Comparison of ENCODE assay signal across 21 cellular contexts in the genomic region with DNA sequence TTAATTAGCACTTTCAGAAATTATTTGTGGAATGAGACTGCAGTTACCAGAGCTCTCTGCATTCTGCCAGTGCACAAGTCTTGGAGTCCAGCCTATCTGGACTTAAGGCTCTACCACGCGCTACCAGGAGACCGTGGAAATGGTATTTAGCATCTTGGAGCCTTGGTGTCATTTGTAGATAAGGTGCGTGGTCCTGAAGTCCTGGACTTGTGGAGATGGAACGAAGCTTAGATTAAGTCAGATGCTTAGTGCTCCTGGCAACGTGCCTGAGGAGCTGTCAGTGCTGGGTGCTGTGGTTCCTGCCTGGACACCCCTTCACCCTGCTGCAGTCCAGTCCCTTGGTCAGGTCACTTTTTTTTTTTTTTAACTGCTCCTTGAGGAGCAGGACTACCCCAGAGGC. TPM values are rescaled to one million over a fixed set of nuclear protein-coding genes. Genes with fewer than 3 reads are reported as not detected.
DNase-seq lines count a peak whose midpoint lies in the region; ATAC-seq and TF ChIP-seq lines count a peak whose summit lies in the region.
"Had no signal": no experiment of that assay in that cellular context is flagged by ENCODE, and none has a peak within 500 bp of the region (broad histone marks: within the 10 kb centered on the region; RNA-seq: fewer than 3 reads in every experiment).

No MANE protein-coding gene starts in this region.

- no peaks in the 10 kb centered on the region for H3K9me3 Mint-ChIP-seq in T-helper 2 cell treated with Interferon-gamma antibody and Interleukin-4, amounts not matched to agents 5 μg/mL and 100 μg/mL, for 36 hours
- H3K9me3 Mint-ChIP-seq: CD4-positive, alpha-beta T cell; HFFc6 had no signal

- H3K36me3 ChIP-seq in neutrophil (no peaks in the 10 kb centered on the region), vagina (peaks cover 0 to 15% of the 10 kb centered on the region in 2 donors)

- TF ChIP-seq POLR2A in vagina (IDR thresholded peaks at IDR 0.05) = no peak

- H3K4me3 ChIP-seq in neutrophil (ENCODE audit: low read depth in 1 of 2, low read length in 1 of 2) = no peak overlapping the region
- no peak overlapping the region for H3K4me3 ChIP-seq in vagina
- H3K4me3 ChIP-seq: A549 had no signal

- TF ChIP-seq CTCF in neutrophil (IDR thresholded peaks at IDR 0.05) = no peak
- no peak for TF ChIP-seq CTCF in vagina (IDR thresholded peaks at IDR 0.05)

- no peak overlapping the region for H3K4me3 Mint-ChIP-seq in T-helper 2 cell treated with Interferon-gamma antibody and Interleukin-4, amounts not matched to agents 5 μg/mL and 100 μg/mL, for 36 hours
- H3K4me3 Mint-ChIP-seq: CD4-positive, alpha-beta T cell; HFFc6 had no signal

- intact Hi-C loops in vagina (cut with DNase I) = no loop called here

- DNase-seq in T-helper 2 cell treated with Interferon-gamma antibody and Interleukin-4, amounts not matched to agents 5 μg/mL and 100 μg/mL, for 36 hours (ENCODE audit: low spot score) = no peak
- DNase-seq in T-helper 2 cell (no peak), amniotic epithelial cell (ENCODE audit: low read depth) (peak; percentile 29), vagina (ENCODE audit: extremely low spot score in 2 of 2) (no peak), medulla oblongata (ENCODE audit: extremely low spot score) (no peak)
- DNase-seq: AML-193; Caco-2; CD4-positive, alpha-beta T cell; DMS153; DMS79; GDM1; GOT3; H7; HFFc6 had no signal

- H3K27ac Mint-ChIP-seq in T-helper 2 cell treated with Interferon-gamma antibody and Interleukin-4, amounts not matched to agents 5 μg/mL and 100 μg/mL, for 36 hours = peak overlapping the region; percentile 15
- H3K27ac Mint-ChIP-seq: CD4-positive, alpha-beta T cell; HFFc6 had no signal

- H3K27ac ChIP-seq in neutrophil (peak overlapping the region; percentile 29), vagina (no peak overlapping the region)
- H3K27ac ChIP-seq: 22Rv1, A549, C4-2B, HL-60 had no signal

- no peak for ATAC-seq in GM21619 (IDR thresholded peaks at IDR 0.05; ENCODE audit: unreplicated experiment)
- ATAC-seq: A549, HCT116 had no signal

- H3K27me3 ChIP-seq in neutrophil (no peaks in the 10 kb centered on the region), vagina (no peaks in the 10 kb centered on the region)

- H3K9me3 ChIP-seq in neutrophil (no peaks in the 10 kb centered on the region), vagina (no peaks in the 10 kb centered on the region)
- H3K9me3 ChIP-seq: A549, Caco-2 had no signal

- no peaks in the 10 kb centered on the region for H3K27me3 Mint-ChIP-seq in T-helper 2 cell treated with Interferon-gamma antibody and Interleukin-4, amounts not matched to agents 5 μg/mL and 100 μg/mL, for 36 hours (ENCODE audit: low read depth)
- H3K27me3 Mint-ChIP-seq: CD4-positive, alpha-beta T cell had no signal

- peaks cover 36% of the 10 kb centered on the region for H3K4me1 Mint-ChIP-seq in T-helper 2 cell treated with Interferon-gamma antibody and Interleukin-4, amounts not matched to agents 5 μg/mL and 100 μg/mL, for 36 hours (ENCODE audit: low read depth)

- H3K4me1 ChIP-seq in neutrophil (ENCODE audit: control insufficient read depth in 1 of 2, insufficient read depth in 1 of 2, low read depth in 1 of 2, low read length in 1 of 2) = peaks cover 31 to 32% of the 10 kb centered on the region in 2 experiments
- H3K4me1 ChIP-seq in vagina = peaks cover 14% of the 10 kb centered on the region
- H3K4me1 ChIP-seq: A549, Caco-2 had no signal

- H3K36me3 Mint-ChIP-seq in T-helper 2 cell treated with Interferon-gamma antibody and Interleukin-4, amounts not matched to agents 5 μg/mL and 100 μg/mL, for 36 hours (ENCODE audit: low read depth) = peaks cover 26% of the 10 kb centered on the region

RNA-seq across cellular contexts. Expression of gene RCL1, which starts 59.7 kb away (rescaled TPM):
- 24.8 TPM for total RNA-seq in vagina
